Comparison of ENCODE assay signal across 1 cellular context in genomic region chr1:202880062-202880461, GRCh38.
TF ChIP-seq lines count a peak whose summit lies in the region.

No MANE protein-coding gene starts in this region.

TF ChIP-seq in endothelial cell of umbilical vein, 7 proteins besides CTCF, POLR2A, EP300 and RAD21:
- TF ChIP-seq MYC (IDR thresholded peaks at IDR 0.05; ENCODE audit: low read depth, low read length) (no peak), FOS (IDR thresholded peaks at IDR 0.05; ENCODE audit: borderline replicate concordance, insufficient read depth, low read length) (no peak)
TF ChIP-seq in endothelial cell of umbilical vein: peak in this region for 0.
